Comparison of ENCODE assay signal across 1 cellular context in the genomic region with DNA sequence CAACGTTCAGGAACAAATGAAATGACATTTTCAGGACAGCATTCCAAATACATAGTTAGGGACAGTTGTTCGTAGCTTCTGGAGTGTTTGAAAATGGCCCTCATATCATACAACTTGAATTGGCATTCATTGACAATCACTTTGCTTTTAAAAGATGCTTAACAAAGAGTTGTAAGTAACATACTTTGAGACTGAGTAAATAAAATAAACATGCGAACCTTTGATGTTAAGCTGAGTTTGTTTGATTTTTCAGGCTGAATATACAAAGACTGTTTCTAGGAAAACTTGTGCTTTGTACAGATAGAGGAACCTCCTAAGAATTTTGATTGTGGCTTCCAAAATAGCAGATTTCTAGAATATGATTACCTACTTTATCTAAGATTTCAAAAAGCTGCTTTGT.
TF ChIP-seq lines count a peak whose summit lies in the region.

No MANE protein-coding gene starts in this region.

TF ChIP-seq in HepG2, 621 proteins besides CTCF, POLR2A, EP300 and RAD21 (continued from another document and continues in another):
- TF ChIP-seq, protein P1, sequence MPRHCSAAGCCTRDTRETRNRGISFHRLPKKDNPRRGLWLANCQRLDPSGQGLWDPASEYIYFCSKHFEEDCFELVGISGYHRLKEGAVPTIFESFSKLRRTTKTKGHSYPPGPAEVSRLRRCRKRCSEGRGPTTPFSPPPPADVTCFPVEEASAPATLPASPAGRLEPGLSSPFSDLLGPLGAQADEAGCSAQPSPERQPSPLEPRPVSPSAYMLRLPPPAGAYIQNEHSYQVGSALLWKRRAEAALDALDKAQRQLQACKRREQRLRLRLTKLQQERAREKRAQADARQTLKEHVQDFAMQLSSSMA (CRISPR knock-in tag; IDR thresholded peaks at IDR 0.05), result no peak
- TF ChIP-seq, protein P2, sequence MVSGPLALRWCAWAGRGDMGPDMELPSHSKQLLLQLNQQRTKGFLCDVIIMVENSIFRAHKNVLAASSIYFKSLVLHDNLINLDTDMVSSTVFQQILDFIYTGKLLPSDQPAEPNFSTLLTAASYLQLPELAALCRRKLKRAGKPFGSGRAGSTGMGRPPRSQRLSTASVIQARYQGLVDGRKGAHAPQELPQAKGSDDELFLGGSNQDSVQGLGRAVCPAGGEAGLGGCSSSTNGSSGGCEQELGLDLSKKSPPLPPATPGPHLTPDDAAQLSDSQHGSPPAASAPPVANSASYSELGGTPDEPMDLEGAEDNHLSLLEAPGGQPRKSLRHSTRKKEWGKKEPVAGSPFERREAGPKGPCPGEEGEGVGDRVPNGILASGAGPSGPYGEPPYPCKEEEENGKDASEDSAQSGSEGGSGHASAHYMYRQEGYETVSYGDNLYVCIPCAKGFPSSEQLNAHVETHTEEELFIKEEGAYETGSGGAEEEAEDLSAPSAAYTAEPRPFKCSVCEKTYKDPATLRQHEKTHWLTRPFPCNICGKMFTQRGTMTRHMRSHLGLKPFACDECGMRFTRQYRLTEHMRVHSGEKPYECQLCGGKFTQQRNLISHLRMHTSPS (CRISPR knock-in tag; IDR thresholded peaks at IDR 0.05; ENCODE audit: low read depth), result no peak
- TF ChIP-seq, protein P3, sequence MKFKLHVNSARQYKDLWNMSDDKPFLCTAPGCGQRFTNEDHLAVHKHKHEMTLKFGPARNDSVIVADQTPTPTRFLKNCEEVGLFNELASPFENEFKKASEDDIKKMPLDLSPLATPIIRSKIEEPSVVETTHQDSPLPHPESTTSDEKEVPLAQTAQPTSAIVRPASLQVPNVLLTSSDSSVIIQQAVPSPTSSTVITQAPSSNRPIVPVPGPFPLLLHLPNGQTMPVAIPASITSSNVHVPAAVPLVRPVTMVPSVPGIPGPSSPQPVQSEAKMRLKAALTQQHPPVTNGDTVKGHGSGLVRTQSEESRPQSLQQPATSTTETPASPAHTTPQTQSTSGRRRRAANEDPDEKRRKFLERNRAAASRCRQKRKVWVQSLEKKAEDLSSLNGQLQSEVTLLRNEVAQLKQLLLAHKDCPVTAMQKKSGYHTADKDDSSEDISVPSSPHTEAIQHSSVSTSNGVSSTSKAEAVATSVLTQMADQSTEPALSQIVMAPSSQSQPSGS (CRISPR knock-in tag; IDR thresholded peaks at IDR 0.05), result no peak
- no peak for TF ChIP-seq ZNF530 (CRISPR knock-in tag; IDR thresholded peaks at IDR 0.05; ENCODE audit: low read depth)
- peak; percentile 33; the same call in 1 of the 2 replicates for TF ChIP-seq THAP11 (CRISPR knock-in tag; IDR thresholded peaks at IDR 0.05)
- no peak for TF ChIP-seq ZNF337 (CRISPR knock-in tag; IDR thresholded peaks at IDR 0.05; ENCODE audit: borderline replicate concordance, low read depth)
- no peak for TF ChIP-seq MXD1 (CRISPR knock-in tag; IDR thresholded peaks at IDR 0.05)
- no peak for TF ChIP-seq ZNF44 (CRISPR knock-in tag; IDR thresholded peaks at IDR 0.05)
- TF ChIP-seq SIN3A (IDR thresholded peaks at IDR 0.05; ENCODE audit: borderline replicate concordance, low read depth, low read length), result no peak
- no peak for TF ChIP-seq ZNF747 (CRISPR knock-in tag; IDR thresholded peaks at IDR 0.05; ENCODE audit: borderline replicate concordance)
- TF ChIP-seq ZNF607 (CRISPR knock-in tag; IDR thresholded peaks at IDR 0.05; ENCODE audit: borderline replicate concordance), result no peak
- TF ChIP-seq FOSL1 (CRISPR knock-in tag; IDR thresholded peaks at IDR 0.05; ENCODE audit: borderline replicate concordance), result peak; percentile 77; the same call in 1 of the 2 replicates
- TF ChIP-seq THRA (CRISPR knock-in tag; IDR thresholded peaks at IDR 0.05; ENCODE audit: borderline replicate concordance), result no peak; the same call in 1 of the 2 replicates
- TF ChIP-seq ZNF713 (CRISPR knock-in tag; IDR thresholded peaks at IDR 0.05), result no peak
- TF ChIP-seq TCF7L2 (IDR thresholded peaks at IDR 0.05; ENCODE audit: low read depth, low read length), result peak; percentile 86
- TF ChIP-seq NFIB (CRISPR knock-in tag; IDR thresholded peaks at IDR 0.05; ENCODE audit: borderline replicate concordance), result no peak
- no peak for TF ChIP-seq KDM3A (CRISPR knock-in tag; IDR thresholded peaks at IDR 0.05; ENCODE audit: low read depth)
- peak; percentile 88; the same call in 1 of the 2 replicates for TF ChIP-seq HMG20A (CRISPR knock-in tag; IDR thresholded peaks at IDR 0.05; ENCODE audit: borderline replicate concordance)
- TF ChIP-seq SIX1 (CRISPR knock-in tag; IDR thresholded peaks at IDR 0.05; ENCODE audit: borderline replicate concordance), result 0 out of 2 replicates have a peak, but pooled peaks have one; percentile 17
- TF ChIP-seq CREB1 (IDR thresholded peaks at IDR 0.05), result no peak
- peak; percentile 50; the same call in 1 of the 2 replicates for TF ChIP-seq CREB1 (CRISPR knock-in tag; IDR thresholded peaks at IDR 0.05)
- no peak for TF ChIP-seq YEATS4 (CRISPR knock-in tag; IDR thresholded peaks at IDR 0.05; ENCODE audit: borderline replicate concordance)
- no peak for TF ChIP-seq ZFYVE20 (CRISPR knock-in tag; IDR thresholded peaks at IDR 0.05; ENCODE audit: borderline replicate concordance, low read depth)
- no peak for TF ChIP-seq HDAC6 (IDR thresholded peaks at IDR 0.05; ENCODE audit: low read depth, low read length)
- TF ChIP-seq HNF4A (CRISPR knock-in tag; IDR thresholded peaks at IDR 0.05), result peak; percentile 19; the same call in 1 of the 2 replicates
- peak; percentile 91 for TF ChIP-seq TCF7 (IDR thresholded peaks at IDR 0.05; ENCODE audit: low read depth)
- TF ChIP-seq ZFAT (CRISPR knock-in tag; conservative IDR thresholded peaks at IDR 0.05), result no peak
- TF ChIP-seq KAT8 (CRISPR knock-in tag; IDR thresholded peaks at IDR 0.05), result peak; percentile 32; the same call in 1 of the 2 replicates
- 0 out of 2 replicates have a peak, but pooled peaks have one; percentile 34 for TF ChIP-seq KMT2B (CRISPR knock-in tag; IDR thresholded peaks at IDR 0.05)
- TF ChIP-seq ZNF670 (CRISPR knock-in tag; IDR thresholded peaks at IDR 0.05; ENCODE audit: borderline replicate concordance), result no peak
- no peak for TF ChIP-seq BRD4 (CRISPR knock-in tag; IDR thresholded peaks at IDR 0.05)
- no peak for TF ChIP-seq CHD2 (IDR thresholded peaks at IDR 0.05; ENCODE audit: low read depth, low read length)
- no peak for TF ChIP-seq ZNF720 (CRISPR knock-in tag; IDR thresholded peaks at IDR 0.05)
- TF ChIP-seq, protein P4, sequence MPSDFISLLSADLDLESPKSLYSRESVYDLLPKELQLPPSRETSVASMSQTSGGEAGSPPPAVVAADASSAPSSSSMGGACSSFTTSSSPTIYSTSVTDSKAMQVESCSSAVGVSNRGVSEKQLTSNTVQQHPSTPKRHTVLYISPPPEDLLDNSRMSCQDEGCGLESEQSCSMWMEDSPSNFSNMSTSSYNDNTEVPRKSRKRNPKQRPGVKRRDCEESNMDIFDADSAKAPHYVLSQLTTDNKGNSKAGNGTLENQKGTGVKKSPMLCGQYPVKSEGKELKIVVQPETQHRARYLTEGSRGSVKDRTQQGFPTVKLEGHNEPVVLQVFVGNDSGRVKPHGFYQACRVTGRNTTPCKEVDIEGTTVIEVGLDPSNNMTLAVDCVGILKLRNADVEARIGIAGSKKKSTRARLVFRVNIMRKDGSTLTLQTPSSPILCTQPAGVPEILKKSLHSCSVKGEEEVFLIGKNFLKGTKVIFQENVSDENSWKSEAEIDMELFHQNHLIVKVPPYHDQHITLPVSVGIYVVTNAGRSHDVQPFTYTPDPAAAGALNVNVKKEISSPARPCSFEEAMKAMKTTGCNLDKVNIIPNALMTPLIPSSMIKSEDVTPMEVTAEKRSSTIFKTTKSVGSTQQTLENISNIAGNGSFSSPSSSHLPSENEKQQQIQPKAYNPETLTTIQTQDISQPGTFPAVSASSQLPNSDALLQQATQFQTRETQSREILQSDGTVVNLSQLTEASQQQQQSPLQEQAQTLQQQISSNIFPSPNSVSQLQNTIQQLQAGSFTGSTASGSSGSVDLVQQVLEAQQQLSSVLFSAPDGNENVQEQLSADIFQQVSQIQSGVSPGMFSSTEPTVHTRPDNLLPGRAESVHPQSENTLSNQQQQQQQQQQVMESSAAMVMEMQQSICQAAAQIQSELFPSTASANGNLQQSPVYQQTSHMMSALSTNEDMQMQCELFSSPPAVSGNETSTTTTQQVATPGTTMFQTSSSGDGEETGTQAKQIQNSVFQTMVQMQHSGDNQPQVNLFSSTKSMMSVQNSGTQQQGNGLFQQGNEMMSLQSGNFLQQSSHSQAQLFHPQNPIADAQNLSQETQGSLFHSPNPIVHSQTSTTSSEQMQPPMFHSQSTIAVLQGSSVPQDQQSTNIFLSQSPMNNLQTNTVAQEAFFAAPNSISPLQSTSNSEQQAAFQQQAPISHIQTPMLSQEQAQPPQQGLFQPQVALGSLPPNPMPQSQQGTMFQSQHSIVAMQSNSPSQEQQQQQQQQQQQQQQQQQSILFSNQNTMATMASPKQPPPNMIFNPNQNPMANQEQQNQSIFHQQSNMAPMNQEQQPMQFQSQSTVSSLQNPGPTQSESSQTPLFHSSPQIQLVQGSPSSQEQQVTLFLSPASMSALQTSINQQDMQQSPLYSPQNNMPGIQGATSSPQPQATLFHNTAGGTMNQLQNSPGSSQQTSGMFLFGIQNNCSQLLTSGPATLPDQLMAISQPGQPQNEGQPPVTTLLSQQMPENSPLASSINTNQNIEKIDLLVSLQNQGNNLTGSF (CRISPR knock-in tag; IDR thresholded peaks at IDR 0.05), result no peak
- TF ChIP-seq ZNF776 (CRISPR knock-in tag; IDR thresholded peaks at IDR 0.05), result no peak
- TF ChIP-seq EED (CRISPR knock-in tag; IDR thresholded peaks at IDR 0.05), result no peak
- TF ChIP-seq AGO1 (IDR thresholded peaks at IDR 0.05; ENCODE audit: low read depth, low read length, poor library complexity, severe bottlenecking), result no peak
- TF ChIP-seq FOXA3 (CRISPR knock-in tag; IDR thresholded peaks at IDR 0.05), result peak; percentile 93
- TF ChIP-seq FOSL2 (CRISPR knock-in tag; IDR thresholded peaks at IDR 0.05), result peak; percentile 18; the same call in 1 of the 2 replicates
- TF ChIP-seq SRSF4 (IDR thresholded peaks at IDR 0.05; ENCODE audit: low read depth, low read length, poor library complexity, severe bottlenecking), result no peak
- 0 out of 2 replicates have a peak, but pooled peaks have one; percentile 50 for TF ChIP-seq ZKSCAN8 (CRISPR knock-in tag; IDR thresholded peaks at IDR 0.05; ENCODE audit: borderline replicate concordance)
- no peak for TF ChIP-seq ZNF367 (CRISPR knock-in tag; IDR thresholded peaks at IDR 0.05; ENCODE audit: borderline replicate concordance)
- no peak for TF ChIP-seq ZMAT3 (CRISPR knock-in tag; conservative IDR thresholded peaks at IDR 0.05)
- TF ChIP-seq HNF1B (CRISPR knock-in tag; IDR thresholded peaks at IDR 0.05), result no peak
- TF ChIP-seq, protein P5, sequence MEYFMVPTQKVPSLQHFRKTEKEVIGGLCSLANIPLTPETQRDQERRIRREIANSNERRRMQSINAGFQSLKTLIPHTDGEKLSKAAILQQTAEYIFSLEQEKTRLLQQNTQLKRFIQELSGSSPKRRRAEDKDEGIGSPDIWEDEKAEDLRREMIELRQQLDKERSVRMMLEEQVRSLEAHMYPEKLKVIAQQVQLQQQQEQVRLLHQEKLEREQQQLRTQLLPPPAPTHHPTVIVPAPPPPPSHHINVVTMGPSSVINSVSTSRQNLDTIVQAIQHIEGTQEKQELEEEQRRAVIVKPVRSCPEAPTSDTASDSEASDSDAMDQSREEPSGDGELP (IDR thresholded peaks at IDR 0.05; ENCODE audit: borderline replicate concordance, low read depth), result 0 out of 2 replicates have a peak, but pooled peaks have one; percentile 23
- TF ChIP-seq ZNF441 (CRISPR knock-in tag; IDR thresholded peaks at IDR 0.05; ENCODE audit: borderline replicate concordance), result no peak
- no peak for TF ChIP-seq TBP (CRISPR knock-in tag; IDR thresholded peaks at IDR 0.05)
- TF ChIP-seq, protein P6, sequence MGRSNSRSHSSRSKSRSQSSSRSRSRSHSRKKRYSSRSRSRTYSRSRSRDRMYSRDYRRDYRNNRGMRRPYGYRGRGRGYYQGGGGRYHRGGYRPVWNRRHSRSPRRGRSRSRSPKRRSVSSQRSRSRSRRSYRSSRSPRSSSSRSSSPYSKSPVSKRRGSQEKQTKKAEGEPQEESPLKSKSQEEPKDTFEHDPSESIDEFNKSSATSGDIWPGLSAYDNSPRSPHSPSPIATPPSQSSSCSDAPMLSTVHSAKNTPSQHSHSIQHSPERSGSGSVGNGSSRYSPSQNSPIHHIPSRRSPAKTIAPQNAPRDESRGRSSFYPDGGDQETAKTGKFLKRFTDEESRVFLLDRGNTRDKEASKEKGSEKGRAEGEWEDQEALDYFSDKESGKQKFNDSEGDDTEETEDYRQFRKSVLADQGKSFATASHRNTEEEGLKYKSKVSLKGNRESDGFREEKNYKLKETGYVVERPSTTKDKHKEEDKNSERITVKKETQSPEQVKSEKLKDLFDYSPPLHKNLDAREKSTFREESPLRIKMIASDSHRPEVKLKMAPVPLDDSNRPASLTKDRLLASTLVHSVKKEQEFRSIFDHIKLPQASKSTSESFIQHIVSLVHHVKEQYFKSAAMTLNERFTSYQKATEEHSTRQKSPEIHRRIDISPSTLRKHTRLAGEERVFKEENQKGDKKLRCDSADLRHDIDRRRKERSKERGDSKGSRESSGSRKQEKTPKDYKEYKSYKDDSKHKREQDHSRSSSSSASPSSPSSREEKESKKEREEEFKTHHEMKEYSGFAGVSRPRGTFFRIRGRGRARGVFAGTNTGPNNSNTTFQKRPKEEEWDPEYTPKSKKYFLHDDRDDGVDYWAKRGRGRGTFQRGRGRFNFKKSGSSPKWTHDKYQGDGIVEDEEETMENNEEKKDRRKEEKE (IDR thresholded peaks at IDR 0.05), result no peak
- TF ChIP-seq RXRB (CRISPR knock-in tag; IDR thresholded peaks at IDR 0.05; ENCODE audit: borderline replicate concordance), result peak; percentile 60
